5 cellular contexts compared by ENCODE assay signal in genomic region chr12:8228607-8229006, GRCh38. TPM values are rescaled to one million over a fixed set of nuclear protein-coding genes. Genes with fewer than 3 reads are reported as not detected.
"Had no signal": no experiment of that assay in that cellular context is flagged by ENCODE, and none has a peak within 500 bp of the region (broad histone marks: within the 10 kb centered on the region; RNA-seq: fewer than 3 reads in every experiment).

No MANE protein-coding gene starts in this region.

RNA-seq across cellular contexts. Expression of gene FAM90A1, which starts 1.2 kb away (rescaled TPM):
- total RNA-seq: dermis microvascular lymphatic vessel endothelial cell; gastrocnemius medialis; left ventricle myocardium superior; myocyte; naive thymus-derived CD8-positive, alpha-beta T cell had no signal
